19 cellular contexts compared by ENCODE assay signal in genomic region chr16:79217375-79218011, GRCh38.
A peak's percentile ranks its signal among the peaks of the same experiment; 100 is the strongest.
DNase-seq lines count a peak whose midpoint lies in the region; ATAC-seq, FAIRE-seq and TF ChIP-seq lines count a peak whose summit lies in the region.
"Had no signal": no experiment of that assay in that cellular context is flagged by ENCODE, and none has a peak within 500 bp of the region (broad histone marks: within the 10 kb centered on the region; RNA-seq: fewer than 3 reads in every experiment).

No MANE protein-coding gene starts in this region.

- ATAC-seq in CD4-positive, alpha-beta T cell (ENCODE audit: poor library complexity), result peak; percentile 48
- peak; percentile 81 for ATAC-seq in activated CD8-positive, alpha-beta T cell treated with anti-CD3 and anti-CD28 coated beads for 36 hours
- ATAC-seq: pancreas, SK-N-SH treated with all-trans-retinoic acid at 6 μM for 48 hours, WTC11 had no signal

- peak in 1 of 10 experiments; percentile 11 for DNase-seq in CD4-positive, alpha-beta T cell
- DNase-seq in GM12891 (ENCODE audit: insufficient read length, low spot score) (peak; percentile 12), kidney tubule cell (ENCODE audit: low spot score) (peak; percentile 14), caudate nucleus (lab: John Stamatoyannopoulos, UW) (no peak), cortex of kidney (lab: John Stamatoyannopoulos, UW) (no peak), Karpas-422 (no peak)
- DNase-seq in activated CD8-positive, alpha-beta T cell treated with anti-CD3 and anti-CD28 coated beads for 36 hours, result peak; percentile 45
- DNase-seq: C1 segment of cervical spinal cord, esophagus squamous epithelium, GM23248, kidney glomerular epithelial cell, NCI-H1105 treated with DMSO at 0.1 percent for 48 hours, NCI-H446 treated with DMSO at 0.1 percent for 48 hours, OCI-M1, pancreas had no signal

- no peak overlapping the region for H3K4me3 Mint-ChIP-seq in CD4-positive, alpha-beta T cell
- no peak overlapping the region for H3K4me3 Mint-ChIP-seq in activated CD8-positive, alpha-beta T cell treated with anti-CD3 and anti-CD28 coated beads for 36 hours
- H3K4me3 Mint-ChIP-seq: WTC11 had no signal

- no peak overlapping the region for H3K27ac Mint-ChIP-seq in CD4-positive, alpha-beta T cell
- no peak overlapping the region for H3K27ac Mint-ChIP-seq in activated CD8-positive, alpha-beta T cell treated with anti-CD3 and anti-CD28 coated beads for 36 hours
- H3K27ac Mint-ChIP-seq: WTC11 had no signal

- H3K27me3 ChIP-seq in CD4-positive, alpha-beta T cell (ENCODE audit: control insufficient read depth, insufficient read depth, low read length), result no peaks in the 10 kb centered on the region
- no peaks in the 10 kb centered on the region for H3K27me3 ChIP-seq in Karpas-422 (ENCODE audit: low read length)
- H3K27me3 ChIP-seq: esophagus squamous epithelium, pancreas had no signal

- H3K9me3 ChIP-seq in CD4-positive, alpha-beta T cell (ENCODE audit: control insufficient read depth, low read length), result no peaks in the 10 kb centered on the region
- no peaks in the 10 kb centered on the region for H3K9me3 ChIP-seq in Karpas-422 (ENCODE audit: low read length)
- H3K9me3 ChIP-seq: esophagus squamous epithelium, mucosa of descending colon, pancreas had no signal

- no peak overlapping the region for H3K27ac ChIP-seq in CD4-positive, alpha-beta T cell (ENCODE audit: low read depth, low read length)
- H3K27ac ChIP-seq in caudate nucleus (ENCODE audit: low read depth, low read length), result no peak overlapping the region
- H3K27ac ChIP-seq in Karpas-422 (ENCODE audit: low read length), result no peak overlapping the region
- H3K27ac ChIP-seq: esophagus squamous epithelium, GM23248, pancreas had no signal

- no peaks in the 10 kb centered on the region for H4K20me1 ChIP-seq in Karpas-422 (ENCODE audit: insufficient read depth, low read depth, low read length)

- TF ChIP-seq POLR2A in GM12891 (IDR thresholded peaks at IDR 0.05; ENCODE audit: low read depth, low read length), result no peak

- H3K36me3 Mint-ChIP-seq in CD4-positive, alpha-beta T cell (ENCODE audit: low read depth), result peaks cover 7% of the 10 kb centered on the region
- H3K36me3 Mint-ChIP-seq in activated CD8-positive, alpha-beta T cell treated with anti-CD3 and anti-CD28 coated beads for 36 hours (ENCODE audit: low read depth), result no peaks in the 10 kb centered on the region

- H3K79me2 ChIP-seq in Karpas-422 (ENCODE audit: low read length), result no peaks in the 10 kb centered on the region

- no peaks in the 10 kb centered on the region for H3K36me3 ChIP-seq in Karpas-422 (ENCODE audit: insufficient read depth, low read length)
- H3K36me3 ChIP-seq: esophagus squamous epithelium, pancreas had no signal

- H3K9ac ChIP-seq in Karpas-422 (ENCODE audit: low read length), result no peak overlapping the region
- H3K9ac ChIP-seq: GM23248 had no signal

- H3K4me1 Mint-ChIP-seq in CD4-positive, alpha-beta T cell (ENCODE audit: low read depth), result peaks cover 17% of the 10 kb centered on the region
- peaks cover 4% of the 10 kb centered on the region for H3K4me1 Mint-ChIP-seq in activated CD8-positive, alpha-beta T cell treated with anti-CD3 and anti-CD28 coated beads for 36 hours (ENCODE audit: low read depth)

- H3K9me2 ChIP-seq in Karpas-422 (replicated peaks; ENCODE audit: insufficient read depth, low read length), result no peaks in the 10 kb centered on the region; the same call in 1 of the 2 replicates

- CTCF ChIA-PET in CD4-positive, alpha-beta T cell (lab: Charles Lee), result interaction anchor here (0.7 kb wide), 1 partner anchor 131 kb away, joined by 3 read pairs; no protein-coding TSS in a partner anchor
- CTCF ChIA-PET in activated CD8-positive, alpha-beta T cell treated with anti-CD3 and anti-CD28 coated beads for 36 hours (lab: Charles Lee), result no interaction called here

- no peak for TF ChIP-seq CTCF in CD4-positive, alpha-beta T cell (IDR thresholded peaks at IDR 0.05)
- no peak for TF ChIP-seq CTCF in activated CD8-positive, alpha-beta T cell treated with anti-CD3 and anti-CD28 coated beads for 36 hours (IDR thresholded peaks at IDR 0.05)

- peaks cover 7% of the 10 kb centered on the region for H3K9me3 Mint-ChIP-seq in CD4-positive, alpha-beta T cell
- peaks cover 10% of the 10 kb centered on the region for H3K9me3 Mint-ChIP-seq in activated CD8-positive, alpha-beta T cell treated with anti-CD3 and anti-CD28 coated beads for 36 hours

- H3K4me3 ChIP-seq in Karpas-422 (ENCODE audit: low read length), result no peak overlapping the region
- H3K4me3 ChIP-seq: esophagus squamous epithelium, GM23248, mucosa of descending colon, pancreas had no signal

- POLR2A ChIA-PET in CD4-positive, alpha-beta T cell (lab: Charles Lee), result interaction anchor here (0.6 kb wide), 1 partner anchor 61 kb away, joined by 3 read pairs; no protein-coding TSS in a partner anchor
- POLR2A ChIA-PET in activated CD8-positive, alpha-beta T cell treated with anti-CD3 and anti-CD28 coated beads for 36 hours (lab: Charles Lee), result no interaction called here

- H3K27me3 Mint-ChIP-seq in CD4-positive, alpha-beta T cell, result no peaks in the 10 kb centered on the region
- peaks cover 1% of the 10 kb centered on the region for H3K27me3 Mint-ChIP-seq in activated CD8-positive, alpha-beta T cell treated with anti-CD3 and anti-CD28 coated beads for 36 hours

- FAIRE-seq in GM12891 (lab: Jason Lieb, UNC), result no peak
- FAIRE-seq: colon, pancreas had no signal

- H3K4me2 ChIP-seq in Karpas-422 (ENCODE audit: low read depth, low read length, poor library complexity, severe bottlenecking), result no peak overlapping the region

- H3K4me1 ChIP-seq in Karpas-422 (ENCODE audit: low read length), result no peaks in the 10 kb centered on the region
- H3K4me1 ChIP-seq: esophagus squamous epithelium, pancreas had no signal

- intact Hi-C loops in CD4-positive, alpha-beta T cell (cut with DNase I, micrococcal nuclease), result no loop called here
- intact Hi-C loops in activated CD8-positive, alpha-beta T cell treated with anti-CD3 and anti-CD28 coated beads for 36 hours (cut with micrococcal nuclease), result loop anchor here (5.0 kb wide), 1 partner anchor 50 kb away; no protein-coding TSS in a partner anchor

- no peak overlapping the region for H2AFZ ChIP-seq in Karpas-422 (ENCODE audit: low read length)
- H2AFZ ChIP-seq: GM23248 had no signal

TF ChIP-seq in GM12891, 5 proteins besides CTCF, POLR2A, EP300 and RAD21:
- TF ChIP-seq TAF1 (IDR thresholded peaks at IDR 0.05; ENCODE audit: low read depth, low read length) (no peak), SPI1 (IDR thresholded peaks at IDR 0.05; ENCODE audit: low read depth, low read length) (no peak), POU2F2 (IDR thresholded peaks at IDR 0.05; ENCODE audit: low read depth, low read length) (no peak), POLR2AphosphoS5 (IDR thresholded peaks at IDR 0.05; ENCODE audit: low read depth, low read length) (no peak), PAX5 (IDR thresholded peaks at IDR 0.05; ENCODE audit: insufficient read depth, low read length, severe bottlenecking) (no peak)

Comparison
In these comparisons a context has a peak if more than half of its experiments do, and no peak if none do; other contexts are left out.
1. DNase-seq: peak in GM12891 (single experiment), activated CD8-positive, alpha-beta T cell treated with anti-CD3 and anti-CD28 coated beads for 36 hours (single experiment) and kidney tubule cell (single experiment); none in caudate nucleus (0 of 61), cortex of kidney (single experiment) and Karpas-422 (single experiment).